Comparison of ENCODE assay signal across 8 cellular contexts in genomic region chr15:84600687-84601554, GRCh38. TPM values are rescaled to one million over a fixed set of nuclear protein-coding genes. Genes with fewer than 3 reads are reported as not detected.
DNase-seq lines count a peak whose midpoint lies in the region; ATAC-seq lines count a peak whose summit lies in the region.

ZSCAN2 (plus strand) TSS chr15:84601009; CDS start chr15:84603928, 2,919 bp downstream.

- DNase-seq in COLO668 (lab: John Stamatoyannopoulos, UW; ENCODE audit: unreplicated experiment) (peak; percentile 95), HT-29 (ENCODE audit: low spot score) (peak; percentile 98), memory B cell (ENCODE audit: low spot score in 2 of 2) (peak; percentile 87 to 88)
- peak; percentile 94 for DNase-seq in NK-92 treated with Interleukin-12 subunit alpha and Interleukin-12 subunit beta, amount 100 ng/mL, for 24 hours (lab: John Stamatoyannopoulos, UW)
- peak; percentile 88 for DNase-seq in activated CD8-positive, alpha-beta memory T cell treated with anti-CD3 and anti-CD28 coated beads for 4 hours (ENCODE audit: low read depth in 2 of 2)
- peak; percentile 89 to 91 (median 90) for DNase-seq in effector memory CD8-positive, alpha-beta T cell
- DNase-seq in stimulated activated CD8-positive, alpha-beta memory T cell treated with anti-CD3 and anti-CD28 coated beads, Interleukin-12 subunit alpha, Interleukin-12 subunit beta, amount 100 ng/mL, for 1 hour (ENCODE audit: low read depth), result peak; percentile 87

- H3K27ac Mint-ChIP-seq in effector memory CD8-positive, alpha-beta T cell, result peak within 1 kb of the TSS; percentile 90 to 92
- peak within 1 kb of the TSS; percentile 68 for H3K27ac Mint-ChIP-seq in memory B cell

- no peaks in the 10 kb centered on the region for H3K9me3 Mint-ChIP-seq in effector memory CD8-positive, alpha-beta T cell
- no peaks in the 10 kb centered on the region for H3K9me3 Mint-ChIP-seq in memory B cell

- peak within 1 kb of the TSS; percentile 97 for H3K4me3 Mint-ChIP-seq in effector memory CD8-positive, alpha-beta T cell
- peak within 1 kb of the TSS; percentile 90 for H3K4me3 Mint-ChIP-seq in memory B cell

- H3K4me1 Mint-ChIP-seq in effector memory CD8-positive, alpha-beta T cell (ENCODE audit: low read depth in 2 of 2), result peaks cover 47 to 70% of the 10 kb centered on the region in 2 donors
- peaks cover 52% of the 10 kb centered on the region for H3K4me1 Mint-ChIP-seq in memory B cell

- no peaks in the 10 kb centered on the region for H3K27me3 Mint-ChIP-seq in effector memory CD8-positive, alpha-beta T cell
- no peaks in the 10 kb centered on the region for H3K27me3 Mint-ChIP-seq in memory B cell

- H3K36me3 Mint-ChIP-seq in effector memory CD8-positive, alpha-beta T cell (ENCODE audit: insufficient read depth), result peaks cover 16% of the 10 kb centered on the region
- H3K36me3 Mint-ChIP-seq in memory B cell, result peaks cover 7% of the 10 kb centered on the region

- ATAC-seq in GM21360 (IDR thresholded peaks at IDR 0.05; ENCODE audit: unreplicated experiment) (peak; percentile 92), memory B cell (ENCODE audit: low read depth) (peak; percentile 89)
- ATAC-seq in effector memory CD8-positive, alpha-beta T cell (replicated peaks), result peak; percentile 96

RNA-seq across cellular contexts. Expression of gene ZSCAN2, which starts in this region (rescaled TPM):
- 9.7 and 14.1 TPM in 2 replicates for total RNA-seq in HT-29 (2014; rRNA removed; shearing (Covaris generic))

Comparison
In these comparisons a context has a peak if more than half of its experiments do, and no peak if none do; other contexts are left out.
1. Peak in every context shown above with its lines: DNase-seq and ATAC-seq.